ENCODE assay signal across 2 cellular contexts in the genomic region with DNA sequence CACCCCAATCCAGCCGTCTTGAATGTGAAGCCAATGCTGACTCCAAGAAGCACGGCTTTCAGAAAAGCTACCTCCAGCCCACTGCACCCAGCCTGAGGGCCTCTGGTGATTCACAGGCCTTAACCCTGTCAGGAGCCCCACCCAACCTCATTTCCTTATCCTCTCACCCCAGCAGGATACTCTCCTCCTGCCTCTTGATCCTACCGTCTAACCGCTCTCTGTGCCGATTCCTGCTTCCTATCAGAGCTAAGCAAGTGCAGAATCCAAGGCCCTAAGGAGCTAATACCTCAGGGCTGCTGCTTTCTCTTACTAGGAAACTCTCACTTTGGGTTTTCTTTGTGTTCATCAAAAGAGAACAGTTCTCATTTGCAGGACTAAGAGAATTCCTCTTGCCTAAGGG.
TF ChIP-seq lines count a peak whose summit lies in the region.

No MANE protein-coding gene starts in this region.

TF ChIP-seq in SK-N-SH, 30 proteins besides CTCF, POLR2A, EP300 and RAD21 (continued from another document):
- TF ChIP-seq, protein P1, sequence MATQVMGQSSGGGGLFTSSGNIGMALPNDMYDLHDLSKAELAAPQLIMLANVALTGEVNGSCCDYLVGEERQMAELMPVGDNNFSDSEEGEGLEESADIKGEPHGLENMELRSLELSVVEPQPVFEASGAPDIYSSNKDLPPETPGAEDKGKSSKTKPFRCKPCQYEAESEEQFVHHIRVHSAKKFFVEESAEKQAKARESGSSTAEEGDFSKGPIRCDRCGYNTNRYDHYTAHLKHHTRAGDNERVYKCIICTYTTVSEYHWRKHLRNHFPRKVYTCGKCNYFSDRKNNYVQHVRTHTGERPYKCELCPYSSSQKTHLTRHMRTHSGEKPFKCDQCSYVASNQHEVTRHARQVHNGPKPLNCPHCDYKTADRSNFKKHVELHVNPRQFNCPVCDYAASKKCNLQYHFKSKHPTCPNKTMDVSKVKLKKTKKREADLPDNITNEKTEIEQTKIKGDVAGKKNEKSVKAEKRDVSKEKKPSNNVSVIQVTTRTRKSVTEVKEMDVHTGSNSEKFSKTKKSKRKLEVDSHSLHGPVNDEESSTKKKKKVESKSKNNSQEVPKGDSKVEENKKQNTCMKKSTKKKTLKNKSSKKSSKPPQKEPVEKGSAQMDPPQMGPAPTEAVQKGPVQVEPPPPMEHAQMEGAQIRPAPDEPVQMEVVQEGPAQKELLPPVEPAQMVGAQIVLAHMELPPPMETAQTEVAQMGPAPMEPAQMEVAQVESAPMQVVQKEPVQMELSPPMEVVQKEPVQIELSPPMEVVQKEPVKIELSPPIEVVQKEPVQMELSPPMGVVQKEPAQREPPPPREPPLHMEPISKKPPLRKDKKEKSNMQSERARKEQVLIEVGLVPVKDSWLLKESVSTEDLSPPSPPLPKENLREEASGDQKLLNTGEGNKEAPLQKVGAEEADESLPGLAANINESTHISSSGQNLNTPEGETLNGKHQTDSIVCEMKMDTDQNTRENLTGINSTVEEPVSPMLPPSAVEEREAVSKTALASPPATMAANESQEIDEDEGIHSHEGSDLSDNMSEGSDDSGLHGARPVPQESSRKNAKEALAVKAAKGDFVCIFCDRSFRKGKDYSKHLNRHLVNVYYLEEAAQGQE (IDR thresholded peaks at IDR 0.05; ENCODE audit: low read depth, low read length) = no peak
- TF ChIP-seq CHD2 (IDR thresholded peaks at IDR 0.05; ENCODE audit: low read length, partially characterized antibody) (no peak), MEF2A (IDR thresholded peaks at IDR 0.05; ENCODE audit: borderline replicate concordance, low read depth) (no peak), MXI1 (IDR thresholded peaks at IDR 0.05; ENCODE audit: low read depth, low read length) (no peak), FOSL2 (IDR thresholded peaks at IDR 0.05; ENCODE audit: borderline replicate concordance, low read depth) (no peak), JUND (IDR thresholded peaks at IDR 0.05) (no peak), TEAD4 (IDR thresholded peaks at IDR 0.05; ENCODE audit: borderline replicate concordance, insufficient read depth) (no peak), GABPA (IDR thresholded peaks at IDR 0.05; ENCODE audit: low read depth) (no peak)

TF ChIP-seq in SK-N-SH treated with all-trans-retinoic acid at 6 μM for 48 hours, 23 proteins besides CTCF, POLR2A, EP300 and RAD21 (continued from another document):
- TF ChIP-seq, protein P2, sequence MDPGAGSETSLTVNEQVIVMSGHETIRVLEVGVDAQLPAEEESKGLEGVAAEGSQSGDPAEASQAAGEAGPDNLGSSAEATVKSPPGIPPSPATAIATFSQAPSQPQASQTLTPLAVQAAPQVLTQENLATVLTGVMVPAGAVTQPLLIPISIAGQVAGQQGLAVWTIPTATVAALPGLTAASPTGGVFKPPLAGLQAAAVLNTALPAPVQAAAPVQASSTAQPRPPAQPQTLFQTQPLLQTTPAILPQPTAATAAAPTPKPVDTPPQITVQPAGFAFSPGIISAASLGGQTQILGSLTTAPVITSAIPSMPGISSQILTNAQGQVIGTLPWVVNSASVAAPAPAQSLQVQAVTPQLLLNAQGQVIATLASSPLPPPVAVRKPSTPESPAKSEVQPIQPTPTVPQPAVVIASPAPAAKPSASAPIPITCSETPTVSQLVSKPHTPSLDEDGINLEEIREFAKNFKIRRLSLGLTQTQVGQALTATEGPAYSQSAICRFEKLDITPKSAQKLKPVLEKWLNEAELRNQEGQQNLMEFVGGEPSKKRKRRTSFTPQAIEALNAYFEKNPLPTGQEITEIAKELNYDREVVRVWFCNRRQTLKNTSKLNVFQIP (CRISPR knock-in tag; IDR thresholded peaks at IDR 0.05; ENCODE audit: borderline replicate concordance, low read depth) = no peak
- TF ChIP-seq PPARA (CRISPR knock-in tag; IDR thresholded peaks at IDR 0.05; ENCODE audit: borderline replicate concordance) (no peak), RARB (CRISPR knock-in tag; IDR thresholded peaks at IDR 0.05) (no peak), ZFP3 (CRISPR knock-in tag; IDR thresholded peaks at IDR 0.05) (no peak), ZNF565 (CRISPR knock-in tag; conservative IDR thresholded peaks at IDR 0.05; ENCODE audit: low read depth) (no peak), ZC3H10 (CRISPR knock-in tag; IDR thresholded peaks at IDR 0.05) (no peak)
- TF ChIP-seq, protein P3, sequence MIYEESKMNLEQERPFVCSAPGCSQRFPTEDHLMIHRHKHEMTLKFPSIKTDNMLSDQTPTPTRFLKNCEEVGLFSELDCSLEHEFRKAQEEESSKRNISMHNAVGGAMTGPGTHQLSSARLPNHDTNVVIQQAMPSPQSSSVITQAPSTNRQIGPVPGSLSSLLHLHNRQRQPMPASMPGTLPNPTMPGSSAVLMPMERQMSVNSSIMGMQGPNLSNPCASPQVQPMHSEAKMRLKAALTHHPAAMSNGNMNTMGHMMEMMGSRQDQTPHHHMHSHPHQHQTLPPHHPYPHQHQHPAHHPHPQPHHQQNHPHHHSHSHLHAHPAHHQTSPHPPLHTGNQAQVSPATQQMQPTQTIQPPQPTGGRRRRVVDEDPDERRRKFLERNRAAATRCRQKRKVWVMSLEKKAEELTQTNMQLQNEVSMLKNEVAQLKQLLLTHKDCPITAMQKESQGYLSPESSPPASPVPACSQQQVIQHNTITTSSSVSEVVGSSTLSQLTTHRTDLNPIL (CRISPR knock-in tag; IDR thresholded peaks at IDR 0.05; ENCODE audit: low read depth) = no peak
- TF ChIP-seq, protein P4, sequence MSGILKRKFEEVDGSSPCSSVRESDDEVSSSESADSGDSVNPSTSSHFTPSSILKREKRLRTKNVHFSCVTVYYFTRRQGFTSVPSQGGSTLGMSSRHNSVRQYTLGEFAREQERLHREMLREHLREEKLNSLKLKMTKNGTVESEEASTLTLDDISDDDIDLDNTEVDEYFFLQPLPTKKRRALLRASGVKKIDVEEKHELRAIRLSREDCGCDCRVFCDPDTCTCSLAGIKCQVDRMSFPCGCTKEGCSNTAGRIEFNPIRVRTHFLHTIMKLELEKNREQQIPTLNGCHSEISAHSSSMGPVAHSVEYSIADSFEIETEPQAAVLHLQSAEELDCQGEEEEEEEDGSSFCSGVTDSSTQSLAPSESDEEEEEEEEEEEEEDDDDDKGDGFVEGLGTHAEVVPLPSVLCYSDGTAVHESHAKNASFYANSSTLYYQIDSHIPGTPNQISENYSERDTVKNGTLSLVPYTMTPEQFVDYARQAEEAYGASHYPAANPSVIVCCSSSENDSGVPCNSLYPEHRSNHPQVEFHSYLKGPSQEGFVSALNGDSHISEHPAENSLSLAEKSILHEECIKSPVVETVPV (CRISPR knock-in tag; IDR thresholded peaks at IDR 0.05) = no peak
